Comparison of ENCODE assay signal across 1 cellular context in genomic region chr13:110138009-110138699, GRCh38.
A peak's percentile ranks its signal among the peaks of the same experiment; 100 is the strongest.
TF ChIP-seq lines count a peak whose summit lies in the region.

No MANE protein-coding gene starts in this region.

TF ChIP-seq in GM12878, 131 proteins besides CTCF, POLR2A, EP300 and RAD21 (continued from another document):
- TF ChIP-seq, protein P1, sequence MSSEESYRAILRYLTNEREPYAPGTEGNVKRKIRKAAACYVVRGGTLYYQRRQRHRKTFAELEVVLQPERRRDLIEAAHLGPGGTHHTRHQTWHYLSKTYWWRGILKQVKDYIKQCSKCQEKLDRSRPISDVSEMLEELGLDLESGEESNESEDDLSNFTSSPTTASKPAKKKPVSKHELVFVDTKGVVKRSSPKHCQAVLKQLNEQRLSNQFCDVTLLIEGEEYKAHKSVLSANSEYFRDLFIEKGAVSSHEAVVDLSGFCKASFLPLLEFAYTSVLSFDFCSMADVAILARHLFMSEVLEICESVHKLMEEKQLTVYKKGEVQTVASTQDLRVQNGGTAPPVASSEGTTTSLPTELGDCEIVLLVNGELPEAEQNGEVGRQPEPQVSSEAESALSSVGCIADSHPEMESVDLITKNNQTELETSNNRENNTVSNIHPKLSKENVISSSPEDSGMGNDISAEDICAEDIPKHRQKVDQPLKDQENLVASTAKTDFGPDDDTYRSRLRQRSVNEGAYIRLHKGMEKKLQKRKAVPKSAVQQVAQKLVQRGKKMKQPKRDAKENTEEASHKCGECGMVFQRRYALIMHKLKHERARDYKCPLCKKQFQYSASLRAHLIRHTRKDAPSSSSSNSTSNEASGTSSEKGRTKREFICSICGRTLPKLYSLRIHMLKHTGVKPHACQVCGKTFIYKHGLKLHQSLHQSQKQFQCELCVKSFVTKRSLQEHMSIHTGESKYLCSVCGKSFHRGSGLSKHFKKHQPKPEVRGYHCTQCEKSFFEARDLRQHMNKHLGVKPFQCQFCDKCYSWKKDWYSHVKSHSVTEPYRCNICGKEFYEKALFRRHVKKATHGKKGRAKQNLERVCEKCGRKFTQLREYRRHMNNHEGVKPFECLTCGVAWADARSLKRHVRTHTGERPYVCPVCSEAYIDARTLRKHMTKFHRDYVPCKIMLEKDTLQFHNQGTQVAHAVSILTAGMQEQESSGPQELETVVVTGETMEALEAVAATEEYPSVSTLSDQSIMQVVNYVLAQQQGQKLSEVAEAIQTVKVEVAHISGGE (CRISPR knock-in tag; IDR thresholded peaks at IDR 0.05) = no peak
- TF ChIP-seq ZNF207 (IDR thresholded peaks at IDR 0.05; ENCODE audit: borderline replicate concordance) = no peak
- TF ChIP-seq ZBTB33 (IDR thresholded peaks at IDR 0.05) = peak; percentile 57; the same call in 1 of the 2 replicates
- peak; percentile 36 for TF ChIP-seq HDAC6 (IDR thresholded peaks at IDR 0.05; ENCODE audit: unreplicated experiment)
- no peak for TF ChIP-seq POLR2AphosphoS2 (IDR thresholded peaks at IDR 0.05; ENCODE audit: low read depth, low read length)
- TF ChIP-seq, protein P2, sequence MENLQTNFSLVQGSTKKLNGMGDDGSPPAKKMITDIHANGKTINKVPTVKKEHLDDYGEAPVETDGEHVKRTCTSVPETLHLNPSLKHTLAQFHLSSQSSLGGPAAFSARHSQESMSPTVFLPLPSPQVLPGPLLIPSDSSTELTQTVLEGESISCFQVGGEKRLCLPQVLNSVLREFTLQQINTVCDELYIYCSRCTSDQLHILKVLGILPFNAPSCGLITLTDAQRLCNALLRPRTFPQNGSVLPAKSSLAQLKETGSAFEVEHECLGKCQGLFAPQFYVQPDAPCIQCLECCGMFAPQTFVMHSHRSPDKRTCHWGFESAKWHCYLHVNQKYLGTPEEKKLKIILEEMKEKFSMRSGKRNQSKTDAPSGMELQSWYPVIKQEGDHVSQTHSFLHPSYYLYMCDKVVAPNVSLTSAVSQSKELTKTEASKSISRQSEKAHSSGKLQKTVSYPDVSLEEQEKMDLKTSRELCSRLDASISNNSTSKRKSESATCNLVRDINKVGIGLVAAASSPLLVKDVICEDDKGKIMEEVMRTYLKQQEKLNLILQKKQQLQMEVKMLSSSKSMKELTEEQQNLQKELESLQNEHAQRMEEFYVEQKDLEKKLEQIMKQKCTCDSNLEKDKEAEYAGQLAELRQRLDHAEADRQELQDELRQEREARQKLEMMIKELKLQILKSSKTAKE (IDR thresholded peaks at IDR 0.05; ENCODE audit: low read depth, poor library complexity, severe bottlenecking) = peak; percentile 67
- TF ChIP-seq IKZF2 (IDR thresholded peaks at IDR 0.05) = peak in 1 of 2 experiments; percentile 52; a peak in 1 of 4 replicates
- TF ChIP-seq TARDBP (IDR thresholded peaks at IDR 0.05; ENCODE audit: borderline replicate concordance) = no peak
- TF ChIP-seq HSF1 (IDR thresholded peaks at IDR 0.05; ENCODE audit: low read depth, low read length) = no peak
